25 cellular contexts compared by ENCODE assay signal in genomic region chr10:121167534-121168243, GRCh38.
DNase-seq lines count a peak whose midpoint lies in the region; ATAC-seq and TF ChIP-seq lines count a peak whose summit lies in the region.
"Had no signal": no experiment of that assay in that cellular context is flagged by ENCODE, and none has a peak within 500 bp of the region (broad histone marks: within the 10 kb centered on the region; RNA-seq: fewer than 3 reads in every experiment).

No MANE protein-coding gene starts in this region.

- RAD21 ChIA-PET in HCT116 (lab: Charles Lee; ENCODE audit: low non-redundant PET in 1 of 2, low total read pairs in 2 of 2, uncharacterized antibody in 2 of 2, unreplicated experiment in 2 of 2) = no interaction called here

- H3K9me3 Mint-ChIP-seq in activated naive CD8-positive, alpha-beta T cell treated with anti-CD3 and anti-CD28 coated beads, Interleukin-2, amount 50 U/mL, for 24 hours = no peaks in the 10 kb centered on the region
- H3K9me3 Mint-ChIP-seq: activated naive CD4-positive, alpha-beta T cell treated with anti-CD3 and anti-CD28 coated beads, Interleukin-2, amount 10 ng/mL, durations not matched to agents 7 days and 5 days had no signal

- BruUV-seq in HCT116 (replicated peaks; lab: Mats Ljungman, UMichigan) = no TSS peak

- no peak for DNase-seq in HCT116 (ENCODE audit: low read depth, low spot score)
- peak; percentile 13 for DNase-seq in MM.1S
- peak; percentile 42 for DNase-seq in NCI-H748 treated with DMSO at 0.1 percent for 48 hours (lab: John Stamatoyannopoulos, UW)
- DNase-seq in mucosa of descending colon = peak in 1 of 3 donors; percentile 39
- DNase-seq in activated naive CD8-positive, alpha-beta T cell treated with anti-CD3 and anti-CD28 coated beads, Interleukin-2, amount 50 U/mL, for 24 hours = no peak
- no peak for DNase-seq in hepatocyte (ENCODE audit: low spot score)
- DNase-seq: activated CD4-positive, alpha-beta T cell treated with anti-CD3 and anti-CD28 coated beads for 36 hours; activated CD8-positive, alpha-beta T cell treated with anti-CD3 and anti-CD28 coated beads, Interleukin-2, amount 10 ng/mL, durations not matched to agents 7 days and 5 days; activated naive CD4-positive, alpha-beta T cell treated with anti-CD3 and anti-CD28 coated beads, Interleukin-2, amount 10 ng/mL, durations not matched to agents 7 days and 5 days; brain microvascular endothelial cell; DMS79; H9; Kasumi-1; NCI-H2081; NCI-H82; ovary; stimulated activated CD4-positive, alpha-beta T cell treated with anti-CD3 and anti-CD28 coated beads, Interleukin-15, amount 100 ng/mL, for 24 hours; stimulated activated CD4-positive, alpha-beta T cell treated with anti-CD3 and anti-CD28 coated beads, Interleukin-4, amount 100 ng/mL, for 4 hours; SW 1271; T-helper 9 cell had no signal

- no peak overlapping the region for H3K4me3 Mint-ChIP-seq in activated naive CD8-positive, alpha-beta T cell treated with anti-CD3 and anti-CD28 coated beads, Interleukin-2, amount 50 U/mL, for 24 hours
- H3K4me3 Mint-ChIP-seq: activated CD4-positive, alpha-beta T cell treated with anti-CD3 and anti-CD28 coated beads for 36 hours; activated CD8-positive, alpha-beta T cell treated with anti-CD3 and anti-CD28 coated beads, Interleukin-2, amount 10 ng/mL, durations not matched to agents 7 days and 5 days; activated naive CD4-positive, alpha-beta T cell treated with anti-CD3 and anti-CD28 coated beads, Interleukin-2, amount 10 ng/mL, durations not matched to agents 7 days and 5 days; H9; type B pancreatic cell had no signal

- H3K9me2 ChIP-seq in HCT116 (ENCODE audit: insufficient read depth) (no peaks in the 10 kb centered on the region), MM.1S (replicated peaks; ENCODE audit: insufficient read depth, low read length) (no peaks in the 10 kb centered on the region), hepatocyte (replicated peaks; ENCODE audit: insufficient read depth) (no peaks in the 10 kb centered on the region)

- TF ChIP-seq RAD21 in HCT116 (IDR thresholded peaks at IDR 0.05; ENCODE audit: low read depth) = no peak

- no peak for TF ChIP-seq POLR2A in HCT116 (IDR thresholded peaks at IDR 0.05; ENCODE audit: borderline replicate concordance, extremely low read depth, insufficient read depth, insufficient read length)

- no peak for TF ChIP-seq CTCF in HCT116 (IDR thresholded peaks at IDR 0.05 in 2 of 3, conservative IDR thresholded peaks at IDR 0.05 in 1 of 3; ENCODE audit: borderline replicate concordance in 1 of 3, insufficient read depth in 1 of 3, low read depth in 2 of 3, low read length in 2 of 3)
- TF ChIP-seq CTCF in MM.1S (IDR thresholded peaks at IDR 0.05; ENCODE audit: low read length) = no peak
- no peak for TF ChIP-seq CTCF in mucosa of descending colon (IDR thresholded peaks at IDR 0.05)
- TF ChIP-seq CTCF in hepatocyte (IDR thresholded peaks at IDR 0.05; ENCODE audit: poor library complexity) = no peak

- no peak overlapping the region for H3K27ac Mint-ChIP-seq in activated naive CD8-positive, alpha-beta T cell treated with anti-CD3 and anti-CD28 coated beads, Interleukin-2, amount 50 U/mL, for 24 hours
- H3K27ac Mint-ChIP-seq: activated CD4-positive, alpha-beta T cell treated with anti-CD3 and anti-CD28 coated beads for 36 hours; activated CD8-positive, alpha-beta T cell treated with anti-CD3 and anti-CD28 coated beads, Interleukin-2, amount 10 ng/mL, durations not matched to agents 7 days and 5 days; activated naive CD4-positive, alpha-beta T cell treated with anti-CD3 and anti-CD28 coated beads, Interleukin-2, amount 10 ng/mL, durations not matched to agents 7 days and 5 days; H9; type B pancreatic cell had no signal

- no peaks in the 10 kb centered on the region for H3K27me3 Mint-ChIP-seq in activated naive CD8-positive, alpha-beta T cell treated with anti-CD3 and anti-CD28 coated beads, Interleukin-2, amount 50 U/mL, for 24 hours
- H3K27me3 Mint-ChIP-seq: activated CD4-positive, alpha-beta T cell treated with anti-CD3 and anti-CD28 coated beads for 36 hours; activated naive CD4-positive, alpha-beta T cell treated with anti-CD3 and anti-CD28 coated beads, Interleukin-2, amount 10 ng/mL, durations not matched to agents 7 days and 5 days; type B pancreatic cell had no signal

- H4K20me1 ChIP-seq in HCT116 (ENCODE audit: insufficient read depth) = no peaks in the 10 kb centered on the region
- H4K20me1 ChIP-seq in MM.1S (ENCODE audit: insufficient read depth, low read length) = no peaks in the 10 kb centered on the region
- no peaks in the 10 kb centered on the region for H4K20me1 ChIP-seq in hepatocyte (ENCODE audit: insufficient read depth, poor library complexity, severe bottlenecking)
- H4K20me1 ChIP-seq: BLaER1 treated with 17β-estradiol and CSF1 and Interleukin-3, amounts not matched to agents 10 nM and 100 nM had no signal

- H3K4me2 ChIP-seq in HCT116 (ENCODE audit: low read length) = no peak overlapping the region
- no peak overlapping the region for H3K4me2 ChIP-seq in MM.1S (ENCODE audit: low read depth, low read length)
- H3K4me2 ChIP-seq in hepatocyte = no peak overlapping the region
- H3K4me2 ChIP-seq: BLaER1 treated with 17β-estradiol and CSF1 and Interleukin-3, amounts not matched to agents 10 nM and 100 nM had no signal

- H3K4me3 ChIP-seq in HCT116 (replicated peaks in 1 of 2; ENCODE audit: low read depth in 1 of 2, low read length in 2 of 2) = no peak overlapping the region
- no peak overlapping the region for H3K4me3 ChIP-seq in MM.1S (ENCODE audit: low read length)
- H3K4me3 ChIP-seq in mucosa of descending colon = no peak overlapping the region
- no peak overlapping the region for H3K4me3 ChIP-seq in hepatocyte
- H3K4me3 ChIP-seq: BLaER1 treated with 17β-estradiol and CSF1 and Interleukin-3, amounts not matched to agents 10 nM and 100 nM; gastroesophageal sphincter; ovary had no signal

- H3K36me3 Mint-ChIP-seq in activated naive CD8-positive, alpha-beta T cell treated with anti-CD3 and anti-CD28 coated beads, Interleukin-2, amount 50 U/mL, for 24 hours (ENCODE audit: low read depth) = no peaks in the 10 kb centered on the region
- H3K36me3 Mint-ChIP-seq: activated naive CD4-positive, alpha-beta T cell treated with anti-CD3 and anti-CD28 coated beads, Interleukin-2, amount 10 ng/mL, durations not matched to agents 7 days and 5 days; type B pancreatic cell had no signal

- H3K79me2 ChIP-seq in HCT116 (ENCODE audit: insufficient read depth, low read length) (no peaks in the 10 kb centered on the region), MM.1S (ENCODE audit: low read length) (no peaks in the 10 kb centered on the region), hepatocyte (no peaks in the 10 kb centered on the region)

- CTCF ChIA-PET in HCT116 (lab: Charles Lee) = interaction anchor here (1.0 to 1.4 kb wide), 2 partner anchors 9 to 495 kb away, joined by 3 to 6 read pairs; no protein-coding TSS in a partner anchor

- H3F3A ChIP-seq in MM.1S (ENCODE audit: insufficient read depth, low read length) = no peaks in the 10 kb centered on the region

- POLR2A ChIA-PET in HCT116 (lab: Charles Lee) = no interaction called here

- 83% methylated on average over 10 of the region's 10 CpGs for WGBS in hepatocyte (ENCODE audit: low lambda C conversion rate, missing lambda C conversion rate)

- peaks cover 2 to 6% of the 10 kb centered on the region in 2 experiments; a peak in 1 of 4 replicates for H3K4me1 ChIP-seq in HCT116 (ENCODE audit: control insufficient read depth in 1 of 2, insufficient read depth in 2 of 2, low read length in 2 of 2)
- 0 out of 2 replicates have a peak, but pooled peaks cover 3% of the 10 kb centered on the region for H3K4me1 ChIP-seq in MM.1S (ENCODE audit: low read length)
- H3K4me1 ChIP-seq in mucosa of descending colon (ENCODE audit: low read depth) = peaks cover 5% of the 10 kb centered on the region
- H3K4me1 ChIP-seq in hepatocyte (ENCODE audit: insufficient read depth) = peaks cover 1% of the 10 kb centered on the region

- H3K9me3 ChIP-seq in HCT116 (ENCODE audit: control insufficient read depth in 1 of 2, insufficient read depth in 1 of 2, low read depth in 1 of 2, low read length in 2 of 2) = no peaks in the 10 kb centered on the region
- no peaks in the 10 kb centered on the region for H3K9me3 ChIP-seq in MM.1S (replicated peaks; ENCODE audit: insufficient read depth, low read length)
- H3K9me3 ChIP-seq in mucosa of descending colon = no peaks in the 10 kb centered on the region
- no peaks in the 10 kb centered on the region for H3K9me3 ChIP-seq in hepatocyte (ENCODE audit: low read depth)
- H3K9me3 ChIP-seq: ovary had no signal

- intact Hi-C loops in HCT116 (cut with micrococcal nuclease) = loop anchor here (2.0 to 10.0 kb wide), 4 partner anchors 223 to 727 kb away; no protein-coding TSS in a partner anchor
- intact Hi-C loops in mucosa of descending colon (cut with DNase I, micrococcal nuclease) = no loop called here

- H3K9ac ChIP-seq in HCT116 (ENCODE audit: low read length) (no peak overlapping the region), MM.1S (ENCODE audit: low read length) (no peak overlapping the region)
- H3K9ac ChIP-seq: BLaER1 treated with 17β-estradiol and CSF1 and Interleukin-3, amounts not matched to agents 10 nM and 100 nM had no signal

- ATAC-seq in HCT116 (no peak), mucosa of descending colon (peak; percentile 85), HG03135 (IDR thresholded peaks at IDR 0.05; ENCODE audit: unreplicated experiment) (no peak)
- ATAC-seq in activated naive CD8-positive, alpha-beta T cell treated with anti-CD3 and anti-CD28 coated beads, Interleukin-2, amount 50 U/mL, for 24 hours = no peak
- ATAC-seq: activated CD4-positive, alpha-beta T cell treated with anti-CD3 and anti-CD28 coated beads for 36 hours; activated CD8-positive, alpha-beta T cell treated with anti-CD3 and anti-CD28 coated beads, Interleukin-2, amount 10 ng/mL, durations not matched to agents 7 days and 5 days; gastroesophageal sphincter; HepG2 had no signal

- H2AFZ ChIP-seq in HCT116 (ENCODE audit: low read depth, low read length, poor library complexity, severe bottlenecking) (no peak overlapping the region), MM.1S (ENCODE audit: low read length) (no peak overlapping the region), hepatocyte (no peak overlapping the region)

- H3K36me3 ChIP-seq in HCT116 (ENCODE audit: control insufficient read depth in 1 of 2, insufficient read depth in 2 of 2, low read length in 2 of 2) (no peaks in the 10 kb centered on the region), MM.1S (replicated peaks; ENCODE audit: insufficient read depth, low read length) (no peaks in the 10 kb centered on the region), mucosa of descending colon (ENCODE audit: low read depth) (no peaks in the 10 kb centered on the region), hepatocyte (replicated peaks; ENCODE audit: insufficient read depth, low read depth) (no peaks in the 10 kb centered on the region)
- H3K36me3 ChIP-seq: BLaER1 treated with 17β-estradiol and CSF1 and Interleukin-3, amounts not matched to agents 10 nM and 100 nM; brain microvascular endothelial cell; gastroesophageal sphincter; ovary had no signal

- H3K27ac ChIP-seq in HCT116 (ENCODE audit: low read depth, low read length) (no peak overlapping the region), MM.1S (ENCODE audit: low read length) (no peak overlapping the region), hepatocyte (no peak overlapping the region)
- H3K27ac ChIP-seq: BLaER1 treated with 17β-estradiol and CSF1 and Interleukin-3, amounts not matched to agents 10 nM and 100 nM; brain microvascular endothelial cell; gastroesophageal sphincter; ovary had no signal

- 0 out of 2 replicates have a peak, but pooled peaks cover 4% of the 10 kb centered on the region for H3K27me3 ChIP-seq in HCT116 (ENCODE audit: insufficient read depth, low read length)
- no peaks in the 10 kb centered on the region for H3K27me3 ChIP-seq in MM.1S (replicated peaks; ENCODE audit: insufficient read depth, low read length)
- no peaks in the 10 kb centered on the region for H3K27me3 ChIP-seq in hepatocyte
- H3K27me3 ChIP-seq: BLaER1 treated with 17β-estradiol and CSF1 and Interleukin-3, amounts not matched to agents 10 nM and 100 nM; brain microvascular endothelial cell; gastroesophageal sphincter; ovary had no signal

- no peaks in the 10 kb centered on the region for H3K4me1 Mint-ChIP-seq in activated naive CD8-positive, alpha-beta T cell treated with anti-CD3 and anti-CD28 coated beads, Interleukin-2, amount 50 U/mL, for 24 hours
- H3K4me1 Mint-ChIP-seq: activated CD4-positive, alpha-beta T cell treated with anti-CD3 and anti-CD28 coated beads for 36 hours; activated naive CD4-positive, alpha-beta T cell treated with anti-CD3 and anti-CD28 coated beads, Interleukin-2, amount 10 ng/mL, durations not matched to agents 7 days and 5 days had no signal

Comparison
In these comparisons a context has a peak if more than half of its experiments do, and no peak if none do; other contexts are left out.
1. DNase-seq: peak in MM.1S (single experiment) and NCI-H748 treated with DMSO at 0.1 percent for 48 hours (single experiment); none in HCT116 (single experiment), activated naive CD8-positive, alpha-beta T cell treated with anti-CD3 and anti-CD28 coated beads, Interleukin-2, amount 50 U/mL, for 24 hours (single experiment) and hepatocyte (single experiment).